18 cellular contexts compared by ENCODE assay signal in genomic region chr5:2758632-2759031, GRCh38. TPM values are rescaled to one million over a fixed set of nuclear protein-coding genes. Genes with fewer than 3 reads are reported as not detected.
DNase-seq lines count a peak whose midpoint lies in the region; ATAC-seq, FAIRE-seq and TF ChIP-seq lines count a peak whose summit lies in the region.
"Had no signal": no experiment of that assay in that cellular context is flagged by ENCODE, and none has a peak within 500 bp of the region (broad histone marks: within the 10 kb centered on the region; RNA-seq: fewer than 3 reads in every experiment).

No MANE protein-coding gene starts in this region.

- H3K4me3 ChIP-seq in coronary artery (no peak overlapping the region), kidney (ENCODE audit: low read length in 2 of 2) (no peak overlapping the region)

- POLR2A ChIA-PET in RWPE1 (lab: Yijun Ruan, JAX; ENCODE audit: low non-redundant PET): no interaction called here

- H3K9me3 Mint-ChIP-seq in activated naive CD4-positive, alpha-beta T cell treated with anti-CD3 and anti-CD28 coated beads for 36 hours: no peaks in the 10 kb centered on the region

- intact Hi-C loops in kidney (cut with DNase I): no loop called here
- intact Hi-C loops in activated naive CD4-positive, alpha-beta T cell treated with anti-CD3 and anti-CD28 coated beads for 36 hours (cut with micrococcal nuclease): no loop called here

- no peaks in the 10 kb centered on the region for H3K36me3 ChIP-seq in kidney (ENCODE audit: control insufficient read depth in 1 of 2, insufficient read depth in 2 of 2, low read length in 2 of 2)

- no peak overlapping the region for H3K4me3 Mint-ChIP-seq in activated naive CD4-positive, alpha-beta T cell treated with anti-CD3 and anti-CD28 coated beads for 36 hours

- peak; percentile 39 for DNase-seq in RWPE1 (ENCODE audit: low spot score)
- DNase-seq in coronary artery (ENCODE audit: low spot score): peak; percentile 36
- DNase-seq in kidney: peak; percentile 31
- no peak for DNase-seq in urothelium cell line (ENCODE audit: low spot score)
- no peak for DNase-seq in germinal center (ENCODE audit: low spot score)
- DNase-seq in medulla oblongata (ENCODE audit: extremely low spot score): no peak
- no peak for DNase-seq in activated naive CD4-positive, alpha-beta T cell treated with anti-CD3 and anti-CD28 coated beads for 36 hours
- DNase-seq: DMS 273 treated with DMSO at 0.1 percent for 48 hours, GF-D8, H7, NCI-H1105 treated with DMSO at 0.1 percent for 48 hours, NCI-H1694 treated with DMSO at 0.1 percent for 48 hours, NCI-H2107, NCI-H2227 treated with DMSO at 0.1 percent for 48 hours, NCI-H524, SIG-M5 had no signal

- no peaks in the 10 kb centered on the region for H3K9me3 ChIP-seq in kidney (ENCODE audit: control insufficient read depth in 1 of 2, low read length in 2 of 2)

- peaks cover 56% of the 10 kb centered on the region for H3K27me3 Mint-ChIP-seq in activated naive CD4-positive, alpha-beta T cell treated with anti-CD3 and anti-CD28 coated beads for 36 hours (ENCODE audit: low read depth)

- peaks cover 20% of the 10 kb centered on the region for H3K4me1 Mint-ChIP-seq in activated naive CD4-positive, alpha-beta T cell treated with anti-CD3 and anti-CD28 coated beads for 36 hours (ENCODE audit: low read depth)

- CTCF ChIA-PET in RWPE1 (lab: Yijun Ruan, JAX): no interaction called here
- CTCF ChIA-PET in activated naive CD4-positive, alpha-beta T cell treated with anti-CD3 and anti-CD28 coated beads for 36 hours (lab: Charles Lee): no interaction called here

- peaks cover 1% of the 10 kb centered on the region for H3K36me3 Mint-ChIP-seq in activated naive CD4-positive, alpha-beta T cell treated with anti-CD3 and anti-CD28 coated beads for 36 hours (ENCODE audit: low read depth)

- TF ChIP-seq CTCF in RWPE1 (conservative IDR thresholded peaks at IDR 0.05; ENCODE audit: low read depth): no peak
- no peak for TF ChIP-seq CTCF in coronary artery (IDR thresholded peaks at IDR 0.05)
- no peak for TF ChIP-seq CTCF in kidney (IDR thresholded peaks at IDR 0.05; ENCODE audit: borderline replicate concordance, extremely low read depth, insufficient read depth)

- no peak overlapping the region for H3K9ac ChIP-seq in kidney (ENCODE audit: low read length in 2 of 2)

- no peak overlapping the region for H3K27ac Mint-ChIP-seq in activated naive CD4-positive, alpha-beta T cell treated with anti-CD3 and anti-CD28 coated beads for 36 hours

- ATAC-seq in GM19397 (IDR thresholded peaks at IDR 0.05; ENCODE audit: unreplicated experiment): no peak

- H3K27ac ChIP-seq in RWPE1: peak overlapping the region; percentile 95
- H3K27ac ChIP-seq in coronary artery: no peak overlapping the region
- H3K27ac ChIP-seq in kidney (ENCODE audit: low read depth in 2 of 2, low read length in 2 of 2): no peak overlapping the region

- H3K4me1 ChIP-seq in kidney (ENCODE audit: control insufficient read depth in 1 of 2, insufficient read depth in 1 of 2, low read depth in 1 of 2, low read length in 2 of 2): peaks cover 0 to 4% of the 10 kb centered on the region in 2 donors

- no peak for FAIRE-seq in kidney (lab: Jason Lieb, UNC)
- FAIRE-seq in urothelium cell line (lab: Jason Lieb, UNC): peak; percentile 94
- FAIRE-seq: GM12891 had no signal

RNA-seq across cellular contexts. Expression of gene IRX2, which starts 7.2 kb away (rescaled TPM):
- total RNA-seq in kidney: 44.2 TPM
- polyA plus RNA-seq in kidney (ENCODE audit: insufficient read depth, low read depth, low replicate concordance): 11.7 TPM
- total RNA-seq in activated naive CD4-positive, alpha-beta T cell treated with anti-CD3 and anti-CD28 coated beads for 36 hours: not detected

Comparison
In these comparisons a context has a peak if more than half of its experiments do, and no peak if none do; other contexts are left out.
1. DNase-seq: peak in RWPE1 (single experiment), coronary artery (single experiment) and kidney (single experiment); none in urothelium cell line (single experiment), germinal center (single experiment), medulla oblongata (single experiment) and activated naive CD4-positive, alpha-beta T cell treated with anti-CD3 and anti-CD28 coated beads for 36 hours (single experiment).
2. RNA of gene IRX2, which starts 7.2 kb away (total RNA-seq): 44.2 TPM in kidney (single experiment); not detected in activated naive CD4-positive, alpha-beta T cell treated with anti-CD3 and anti-CD28 coated beads for 36 hours; every median in the first group is over 10 times any median in the second.